In genomic region chr5:37781409-37781808, GRCh38 we compare ENCODE assay signal across 11 cellular contexts. TPM values are rescaled to one million over a fixed set of nuclear protein-coding genes. Genes with fewer than 3 reads are reported as not detected.
"Had no signal": no experiment of that assay in that cellular context is flagged by ENCODE, and none has a peak within 500 bp of the region (broad histone marks: within the 10 kb centered on the region; RNA-seq: fewer than 3 reads in every experiment).

No MANE protein-coding gene starts in this region.

RNA-seq across cellular contexts. Expression of gene GDNF, which starts 58.4 kb away (rescaled TPM):
- total RNA-seq: activated CD4-positive, alpha-beta memory T cell treated with anti-CD3 and anti-CD28 coated beads for 36 hours; activated CD4-positive, alpha-beta T cell treated with anti-CD3 and anti-CD28 coated beads for 36 hours; activated CD8-positive, alpha-beta memory T cell treated with anti-CD3 and anti-CD28 coated beads for 36 hours; activated CD8-positive, alpha-beta memory T cell treated with anti-CD3 and anti-CD28 coated beads, Interleukin-2, amount 10 ng/mL, durations not matched to agents 7 days and 5 days; activated CD8-positive, alpha-beta T cell treated with anti-CD3 and anti-CD28 coated beads, Interleukin-2, amount 10 ng/mL, durations not matched to agents 7 days and 5 days; activated naive CD4-positive, alpha-beta T cell treated with anti-CD3 and anti-CD28 coated beads for 36 hours; activated naive CD8-positive, alpha-beta T cell treated with anti-CD3 and anti-CD28 coated beads for 36 hours; activated T-helper 2 cell treated with anti-CD3 and anti-CD28 coated beads, Interferon-gamma antibody, Interleukin-2, Interleukin-4, amounts not matched to agents 10 μg/mL and 5 μg/mL and 100 μg/mL, durations not matched to agents 14 hours and 24 hours and 36 hours; body of pancreas; dermis blood vessel endothelial cell had no signal
- polyA plus RNA-seq: aorta had no signal
